Comparison of ENCODE assay signal across 9 cellular contexts in the genomic region with DNA sequence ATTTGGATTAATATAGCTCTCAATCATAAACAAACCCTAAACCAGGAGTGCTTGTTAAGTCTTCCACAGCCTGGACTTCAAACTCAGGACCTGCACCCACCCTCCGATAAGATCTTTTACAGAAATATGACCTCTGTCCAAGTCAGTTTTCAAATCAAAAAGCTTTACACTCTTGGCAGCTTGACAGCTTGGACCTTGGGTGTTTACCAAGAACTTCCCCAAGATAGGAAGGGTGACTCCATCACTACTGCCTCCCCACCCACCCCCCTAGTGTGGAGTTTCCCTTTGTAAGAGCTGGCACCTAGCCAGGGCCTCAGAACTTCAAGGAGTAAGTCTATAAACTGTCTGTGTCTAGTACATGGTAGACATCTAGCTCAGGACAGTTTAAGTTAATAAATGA. TPM values are rescaled to one million over a fixed set of nuclear protein-coding genes. Genes with fewer than 3 reads are reported as not detected.
DNase-seq lines count a peak whose midpoint lies in the region; TF ChIP-seq lines count a peak whose summit lies in the region.
"Had no signal": no experiment of that assay in that cellular context is flagged by ENCODE, and none has a peak within 500 bp of the region (broad histone marks: within the 10 kb centered on the region; RNA-seq: fewer than 3 reads in every experiment).

No MANE protein-coding gene starts in this region.

- H3K27me3 ChIP-seq in breast epithelium = no peaks in the 10 kb centered on the region
- H3K27me3 ChIP-seq in tibial artery = no peaks in the 10 kb centered on the region

- H3K4me3 ChIP-seq in breast epithelium (no peak overlapping the region), tibial artery (no peak overlapping the region)

- H3K9me3 ChIP-seq in breast epithelium (no peaks in the 10 kb centered on the region), tibial artery (no peaks in the 10 kb centered on the region)

- no peak for TF ChIP-seq POLR2A in breast epithelium (IDR thresholded peaks at IDR 0.05)

- DNase-seq in LHCN-M2 (ENCODE audit: low read depth) (peak; percentile 79), breast epithelium (ENCODE audit: low spot score in 2 of 2) (peak in 1 of 2 donors; percentile 50), kidney glomerular epithelial cell (lab: John Stamatoyannopoulos, UW) (peak; percentile 56), tibial artery (peak; percentile 80 to 85), NCI-H345 treated with DMSO at 0.1 percent for 48 hours (lab: John Stamatoyannopoulos, UW; ENCODE audit: unreplicated experiment) (no peak), HEK293T (ENCODE audit: extremely low spot score) (no peak), NCI-H2081 treated with DMSO at 0.1 percent for 48 hours (lab: John Stamatoyannopoulos, UW) (no peak)
- DNase-seq in activated naive CD4-positive, alpha-beta T cell treated with Interleukin-2 at 50 U/mL for 16 hours = no peak
- DNase-seq: NCI-H1105 had no signal

- CTCF ChIA-PET in HEK293T (lab: Yijun Ruan, JAX) = interaction anchor here (0.6 to 1.2 kb wide), 2 partner anchors 29 to 40 kb away, joined by 3 read pairs; no protein-coding TSS in a partner anchor

- H3K27ac ChIP-seq in breast epithelium = peak overlapping the region; percentile 46 to 72
- H3K27ac ChIP-seq in tibial artery = peak overlapping the region; percentile 2 to 30

- no peaks in the 10 kb centered on the region for H3K36me3 ChIP-seq in breast epithelium
- H3K36me3 ChIP-seq in tibial artery = no peaks in the 10 kb centered on the region

- TF ChIP-seq CTCF in breast epithelium (IDR thresholded peaks at IDR 0.05) (no peak), tibial artery (IDR thresholded peaks at IDR 0.05) (no peak)

- intact Hi-C loops in breast epithelium (cut with DNase I; ENCODE audit: low total_unique reads) = no loop called here
- intact Hi-C loops in tibial artery (cut with DNase I; ENCODE audit: low total_unique reads) = no loop called here

- H3K4me1 ChIP-seq in breast epithelium = peaks cover 16 to 35% of the 10 kb centered on the region in 2 donors
- H3K4me1 ChIP-seq in tibial artery = peaks cover 0 to 61% (median 37%) of the 10 kb centered on the region in 4 donors

- POLR2A ChIA-PET in HEK293T (lab: Yijun Ruan, JAX) = interaction anchor here (1.0 kb wide), 1 partner anchor 41 kb away, joined by 4 read pairs; no protein-coding TSS in a partner anchor

TF ChIP-seq in HEK293T, 16 proteins besides CTCF, POLR2A, EP300 and RAD21:
- TF ChIP-seq HDGF (IDR thresholded peaks at IDR 0.05; ENCODE audit: borderline replicate concordance) (no peak), FOXK2 (IDR thresholded peaks at IDR 0.05) (no peak), CTBP1 (IDR thresholded peaks at IDR 0.05; ENCODE audit: borderline replicate concordance) (no peak), SUZ12 (IDR thresholded peaks at IDR 0.05) (no peak), NFRKB (IDR thresholded peaks at IDR 0.05) (no peak), SP1 (IDR thresholded peaks at IDR 0.05) (no peak), L3MBTL2 (conservative IDR thresholded peaks at IDR 0.05) (no peak), TARDBP (IDR thresholded peaks at IDR 0.05) (no peak), LEF1 (IDR thresholded peaks at IDR 0.05; ENCODE audit: borderline replicate concordance) (no peak)

RNA-seq across cellular contexts. Expression of a gene that starts 9.6 kb away (rescaled TPM):
- total RNA-seq in LHCN-M2 (2014; rRNA removed) = 112 TPM in 2 replicates
- 57.0 TPM for polyA plus RNA-seq in LHCN-M2 (2012)
- total RNA-seq in breast epithelium = 10 to 100 TPM; 26.7 to 42.7 (median 30.2) TPM

Comparison
In these comparisons a context has a peak if more than half of its experiments do, and no peak if none do; other contexts are left out.
1. DNase-seq: peak in LHCN-M2 (single experiment), kidney glomerular epithelial cell (single experiment) and tibial artery (2 of 2); none in NCI-H345 treated with DMSO at 0.1 percent for 48 hours (single experiment), activated naive CD4-positive, alpha-beta T cell treated with Interleukin-2 at 50 U/mL for 16 hours (single experiment), HEK293T (single experiment) and NCI-H2081 treated with DMSO at 0.1 percent for 48 hours (single experiment).